15 cellular contexts compared by ENCODE assay signal in the genomic region with DNA sequence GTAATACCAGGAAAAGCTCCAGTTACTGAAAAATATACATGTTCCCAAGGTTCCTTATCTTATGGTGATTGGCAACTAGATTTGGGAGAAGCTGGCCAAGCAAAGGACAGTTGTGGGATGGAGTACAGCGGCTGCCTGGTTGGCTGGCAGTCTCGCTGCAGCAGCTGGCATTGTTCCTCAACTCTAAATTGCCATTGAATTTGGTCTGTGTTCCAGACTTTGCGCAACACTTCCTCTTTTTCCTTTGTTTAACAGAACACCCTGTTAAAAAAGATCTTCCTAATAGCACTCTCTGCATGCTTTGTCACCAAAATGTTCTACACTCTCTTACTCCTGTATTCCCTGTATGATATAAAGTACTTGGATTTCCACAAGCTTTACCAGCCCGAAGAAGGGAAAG.
A peak's percentile ranks its signal among the peaks of the same experiment; 100 is the strongest.
DNase-seq lines count a peak whose midpoint lies in the region; ATAC-seq and TF ChIP-seq lines count a peak whose summit lies in the region.
"Had no signal": no experiment of that assay in that cellular context is flagged by ENCODE, and none has a peak within 500 bp of the region (broad histone marks: within the 10 kb centered on the region; RNA-seq: fewer than 3 reads in every experiment).

No MANE protein-coding gene starts in this region.

- peaks cover 17% of the 10 kb centered on the region for H3K4me1 Mint-ChIP-seq in GM23338
- H3K4me1 Mint-ChIP-seq: activated CD4-positive, alpha-beta T cell treated with anti-CD3 and anti-CD28 coated beads, Interleukin-2, amount 10 ng/mL, durations not matched to agents 24 days and 14 days had no signal

- peak; percentile 37 for DNase-seq in CD1c-positive myeloid dendritic cell (ENCODE audit: extremely low spot score)
- DNase-seq in NOMO-1 treated with DMSO at 0.1 percent for 48 hours (lab: John Stamatoyannopoulos, UW; ENCODE audit: unreplicated experiment) = peak; percentile 78
- DNase-seq in fibroblast of the conjunctiva (ENCODE audit: low read depth) = peak; percentile 1
- DNase-seq in osteoblast (ENCODE audit: insufficient read length, low spot score, missing footprints) = no peak
- DNase-seq in NCI-H1417 treated with DMSO at 0.1 percent for 48 hours (lab: John Stamatoyannopoulos, UW) = no peak
- DNase-seq in OCI-LY7 (ENCODE audit: low spot score) = no peak
- DNase-seq in GM23338 (ENCODE audit: low spot score) = no peak
- no peak for DNase-seq in HAP-1 (ENCODE audit: low spot score in 2 of 2)
- DNase-seq: activated CD4-positive, alpha-beta T cell treated with anti-CD3 and anti-CD28 coated beads, Interleukin-2, amount 10 ng/mL, durations not matched to agents 24 days and 14 days; activated effector memory CD4-positive, alpha-beta T cell treated with anti-CD3 and anti-CD28 coated beads, Interleukin-2, amount 50 U/mL, for 16 hours; erythroblast; NCI-H1436 treated with DMSO at 0.1 percent for 48 hours; SK-N-SH; stimulated activated CD8-positive, alpha-beta memory T cell treated with anti-CD3 and anti-CD28 coated beads, Interleukin-4, amount 100 ng/mL, for 48 hours had no signal

- POLR2A ChIA-PET in OCI-LY7 (lab: Charles Lee) = interaction anchor here (1.3 kb wide), 1 partner anchor 9 kb away, joined by 3 read pairs; no protein-coding TSS in a partner anchor

- H3K36me3 ChIP-seq in osteoblast (ENCODE audit: insufficient read depth, low read length) (no peaks in the 10 kb centered on the region), OCI-LY7 (ENCODE audit: insufficient read depth, low read length) (no peaks in the 10 kb centered on the region), GM23338 (ENCODE audit: insufficient read depth) (no peaks in the 10 kb centered on the region), HAP-1 (replicated peaks) (no peaks in the 10 kb centered on the region)

- no peaks in the 10 kb centered on the region for H3K9me3 Mint-ChIP-seq in GM23338
- H3K9me3 Mint-ChIP-seq: activated CD4-positive, alpha-beta T cell treated with anti-CD3 and anti-CD28 coated beads, Interleukin-2, amount 10 ng/mL, durations not matched to agents 24 days and 14 days; nephron had no signal

- no peak overlapping the region for H3K27ac Mint-ChIP-seq in GM23338
- H3K27ac Mint-ChIP-seq: activated CD4-positive, alpha-beta T cell treated with anti-CD3 and anti-CD28 coated beads, Interleukin-2, amount 10 ng/mL, durations not matched to agents 24 days and 14 days had no signal

- TF ChIP-seq CTCF in osteoblast (IDR thresholded peaks at IDR 0.05; ENCODE audit: extremely low read depth, low read depth, low read length) (no peak), OCI-LY7 (conservative IDR thresholded peaks at IDR 0.05; ENCODE audit: low read length) (no peak), GM23338 (conservative IDR thresholded peaks at IDR 0.05; ENCODE audit: low read depth in 2 of 2) (no peak)

- ATAC-seq in GM23338 = no peak

- H3K9me2 ChIP-seq in OCI-LY7 (ENCODE audit: insufficient read depth, low read length) = no peaks in the 10 kb centered on the region
- H3K9me2 ChIP-seq in GM23338 (ENCODE audit: insufficient read depth) = 0 out of 2 replicates have a peak, but pooled peaks cover 2% of the 10 kb centered on the region
- H3K9me2 ChIP-seq: SK-N-SH had no signal

- H3K9me3 ChIP-seq in osteoblast (ENCODE audit: low read depth, low read length) (no peaks in the 10 kb centered on the region), OCI-LY7 (ENCODE audit: low read length) (no peaks in the 10 kb centered on the region), HAP-1 (no peaks in the 10 kb centered on the region)
- H3K9me3 ChIP-seq: SK-N-SH had no signal

- no peaks in the 10 kb centered on the region for H3F3A ChIP-seq in GM23338 (replicated peaks; ENCODE audit: low read depth)

- in situ Hi-C loops in HAP-1 (cut with MboI; ENCODE audit: low sequenced_read_pairs) = no loop called here

- intact Hi-C loops in OCI-LY7 (cut with micrococcal nuclease; ENCODE audit: unreplicated experiment) = no loop called here

- CTCF ChIA-PET in OCI-LY7 (lab: Charles Lee; ENCODE audit: unreplicated experiment) = no interaction called here

- no TSS peak for BruUV-seq in OCI-LY7 (replicated peaks; lab: Mats Ljungman, UMichigan)

- H3K79me2 ChIP-seq in osteoblast (ENCODE audit: insufficient read depth, low read length) = no peaks in the 10 kb centered on the region
- no peaks in the 10 kb centered on the region for H3K79me2 ChIP-seq in OCI-LY7 (ENCODE audit: insufficient read depth, low read depth, low read length)
- no peaks in the 10 kb centered on the region for H3K79me2 ChIP-seq in GM23338 (replicated peaks; ENCODE audit: insufficient read depth)

- H3K4me1 ChIP-seq in osteoblast (ENCODE audit: insufficient read depth, low read length) (peaks cover 8% of the 10 kb centered on the region), OCI-LY7 (ENCODE audit: insufficient read depth, low read length, poor library complexity, severe bottlenecking) (no peaks in the 10 kb centered on the region), GM23338 (ENCODE audit: insufficient read depth) (0 out of 2 replicates have a peak, but pooled peaks cover 4% of the 10 kb centered on the region), HAP-1 (peaks cover 7% of the 10 kb centered on the region)

- H3K27me3 ChIP-seq in osteoblast (ENCODE audit: insufficient read depth, low read length) (no peaks in the 10 kb centered on the region), GM23338 (ENCODE audit: insufficient read depth) (no peaks in the 10 kb centered on the region), HAP-1 (ENCODE audit: low read depth) (no peaks in the 10 kb centered on the region)

- no peak overlapping the region for H3K27ac ChIP-seq in osteoblast (ENCODE audit: low read depth, low read length)
- no peak overlapping the region for H3K27ac ChIP-seq in OCI-LY7 (ENCODE audit: low read depth, low read length, poor library complexity, severe bottlenecking)
- no peak overlapping the region for H3K27ac ChIP-seq in GM23338 (ENCODE audit: low read depth)

- H3K4me3 ChIP-seq in osteoblast (ENCODE audit: insufficient read depth, low read length) (no peak overlapping the region), OCI-LY7 (ENCODE audit: low read depth, low read length, poor library complexity, severe bottlenecking) (no peak overlapping the region), GM23338 (no peak overlapping the region), HAP-1 (no peak overlapping the region)

- no peaks in the 10 kb centered on the region for H4K20me1 ChIP-seq in osteoblast (ENCODE audit: insufficient read depth, low read length)
- H4K20me1 ChIP-seq in OCI-LY7 (ENCODE audit: insufficient read depth, low read length) = no peaks in the 10 kb centered on the region
- H4K20me1 ChIP-seq in GM23338 (replicated peaks; ENCODE audit: insufficient read depth) = no peaks in the 10 kb centered on the region

- no peaks in the 10 kb centered on the region for H3K27me3 Mint-ChIP-seq in GM23338 (ENCODE audit: insufficient read depth, low read depth, poor library complexity)

- H2AFZ ChIP-seq in osteoblast (ENCODE audit: low read length) (no peak overlapping the region), OCI-LY7 (ENCODE audit: low read length) (no peak overlapping the region), GM23338 (no peak overlapping the region)

- H3K4me3 Mint-ChIP-seq in GM23338 = no peak overlapping the region
- H3K4me3 Mint-ChIP-seq: activated CD4-positive, alpha-beta T cell treated with anti-CD3 and anti-CD28 coated beads, Interleukin-2, amount 10 ng/mL, durations not matched to agents 24 days and 14 days; nephron had no signal

- H3K4me2 ChIP-seq in osteoblast (ENCODE audit: insufficient read depth, low read length) = peak overlapping the region; percentile 34
- no peak overlapping the region for H3K4me2 ChIP-seq in OCI-LY7 (ENCODE audit: low read length)
- no peak overlapping the region for H3K4me2 ChIP-seq in GM23338
- H3K4me2 ChIP-seq: SK-N-SH had no signal

- no peaks in the 10 kb centered on the region for H3K36me3 Mint-ChIP-seq in GM23338 (ENCODE audit: low read depth)

TF ChIP-seq in GM23338, 12 proteins besides CTCF, POLR2A, EP300 and RAD21 (continues in another document):
- TF ChIP-seq CREB1 (CRISPR knock-in tag; IDR thresholded peaks at IDR 0.05; ENCODE audit: low read depth) (no peak), ZNF114 (CRISPR knock-in tag; IDR thresholded peaks at IDR 0.05) (no peak)

Comparison
In these comparisons a context has a peak if more than half of its experiments do, and no peak if none do; other contexts are left out.
1. DNase-seq: peak in CD1c-positive myeloid dendritic cell (single experiment), NOMO-1 treated with DMSO at 0.1 percent for 48 hours (single experiment) and fibroblast of the conjunctiva (single experiment); none in osteoblast (single experiment), NCI-H1417 treated with DMSO at 0.1 percent for 48 hours (single experiment), OCI-LY7 (single experiment), GM23338 (single experiment) and HAP-1 (0 of 2).